Comparison of ENCODE assay signal across 8 cellular contexts in the genomic region with DNA sequence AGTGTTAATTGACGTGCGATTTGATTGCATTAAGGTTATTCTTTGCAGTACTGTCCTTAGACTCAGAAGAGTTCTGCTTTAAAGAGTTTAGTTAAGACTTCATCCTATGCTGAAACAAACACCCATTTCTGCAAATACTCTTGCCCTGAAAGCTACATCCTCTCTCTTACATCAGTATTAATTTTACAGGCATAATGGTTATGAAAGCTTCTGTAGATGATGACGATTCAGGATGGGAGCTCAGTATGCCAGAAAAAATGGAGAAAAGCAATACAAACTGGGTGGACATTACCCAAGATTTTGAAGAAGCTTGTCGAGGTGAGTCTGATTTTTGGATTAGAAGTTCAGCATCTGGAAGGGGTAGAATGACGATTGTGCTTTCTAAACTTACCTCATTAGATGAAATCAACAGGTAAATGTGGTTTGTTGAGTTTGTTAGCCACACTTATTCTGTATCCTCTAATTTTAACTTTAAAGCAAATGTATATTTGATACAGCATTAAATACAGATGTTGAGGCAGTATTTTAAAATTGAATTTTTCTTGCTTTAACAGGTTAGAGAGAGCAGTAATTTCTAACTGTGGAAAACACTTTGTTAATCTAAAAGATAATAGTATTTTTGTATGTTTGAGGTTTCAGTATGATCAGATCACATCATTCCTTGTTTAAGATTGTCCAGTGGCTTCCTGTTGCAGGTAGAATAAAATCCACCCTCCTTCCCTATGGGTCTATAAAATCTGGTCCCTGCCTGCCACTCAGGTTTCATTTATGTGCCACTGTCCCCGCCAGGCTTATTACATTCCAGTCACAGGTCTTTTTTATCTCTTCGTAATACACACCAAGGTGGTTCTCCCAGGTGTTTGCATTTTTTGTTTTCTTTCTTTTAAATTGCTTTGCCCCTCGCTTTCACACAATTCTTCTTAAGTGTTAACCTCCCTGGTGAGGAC. TPM values are rescaled to one million over a fixed set of nuclear protein-coding genes. Genes with fewer than 3 reads are reported as not detected.
A peak's percentile ranks its signal among the peaks of the same experiment; 100 is the strongest.
DNase-seq lines count a peak whose midpoint lies in the region; ATAC-seq and TF ChIP-seq lines count a peak whose summit lies in the region.

No MANE protein-coding gene starts in this region.

- CTCF ChIA-PET in CD8-positive, alpha-beta T cell (lab: Charles Lee) = no interaction called here

- H2AK5ac ChIP-seq in neuronal stem cell (ENCODE audit: low read depth, low read length) = no peak overlapping the region

- H3K27me3 Mint-ChIP-seq in CD8-positive, alpha-beta T cell (ENCODE audit: low read depth) = no peaks in the 10 kb centered on the region

- no peak overlapping the region for H3K4ac ChIP-seq in neuronal stem cell (ENCODE audit: low read length)

- H3K27ac Mint-ChIP-seq in CD8-positive, alpha-beta T cell = peak overlapping the region; percentile 91

- POLR2A ChIA-PET in CD8-positive, alpha-beta T cell (lab: Charles Lee) = interaction anchor here (1.1 kb wide), 1 partner anchor 340 kb away, joined by 3 read pairs; the partner anchor contains the start of gene ISCA1

- no peak for TF ChIP-seq CTCF in CD8-positive, alpha-beta T cell (IDR thresholded peaks at IDR 0.05)
- TF ChIP-seq CTCF in NB4 (IDR thresholded peaks at IDR 0.05; ENCODE audit: low read depth, low read length) (no peak), GM20000 (IDR thresholded peaks at IDR 0.05; ENCODE audit: extremely low read depth, missing control alignments) (no peak)

- peak overlapping the region; percentile 98 for H3K9ac ChIP-seq in endocrine pancreas (ENCODE audit: control insufficient read depth, insufficient read depth, low read length)
- H3K9ac ChIP-seq in neuronal stem cell (ENCODE audit: low read depth, low read length, poor library complexity) = no peak overlapping the region

- no peak overlapping the region for H2BK5ac ChIP-seq in neuronal stem cell (ENCODE audit: low read length)

- H3K4me1 Mint-ChIP-seq in CD8-positive, alpha-beta T cell (ENCODE audit: low read depth) = peaks cover 21% of the 10 kb centered on the region

- no peak overlapping the region for H3K23ac ChIP-seq in neuronal stem cell (ENCODE audit: low read depth, low read length, poor library complexity)

- no peak overlapping the region for H3K14ac ChIP-seq in neuronal stem cell (ENCODE audit: low read length)

- H3K4me3 ChIP-seq in CD8-positive, alpha-beta T cell (ENCODE audit: low read depth, low read length) = peak overlapping the region; percentile 62
- H3K4me3 ChIP-seq in NB4 (ENCODE audit: low read depth, low read length) = peak overlapping the region; percentile 95
- H3K4me3 ChIP-seq in endocrine pancreas (ENCODE audit: control insufficient read depth, insufficient read depth, low read length) = peak overlapping the region; percentile 92
- H3K4me3 ChIP-seq in neuronal stem cell (ENCODE audit: low read length in 2 of 2) = peak overlapping the region; percentile 78 to 100

- peak overlapping the region; percentile 83 for H3K27ac ChIP-seq in CD8-positive, alpha-beta T cell (ENCODE audit: low read depth, low read length)
- H3K27ac ChIP-seq in neuronal stem cell (replicated peaks; ENCODE audit: low read length) = peak overlapping the region; percentile 85

- intact Hi-C loops in CD8-positive, alpha-beta T cell (cut with DNase I, micrococcal nuclease) = loop anchor here (1.0 to 5.0 kb wide), 7 partner anchors 137 to 1960 kb away; partner anchors contain the start of genes HNRNPK (in 2 of the 2), RMI1 (in 2 of the 2), AGTPBP1 (in 1 of the 2) and ISCA1 (in 1 of the 2)
- intact Hi-C loops in posterior cingulate gyrus (cut with DNase I) = no loop called here

- peak overlapping the region; percentile 70 for H3K4me2 ChIP-seq in neuronal stem cell (ENCODE audit: insufficient read depth, low read length, poor library complexity, severe bottlenecking)

- no peak for ATAC-seq in CD8-positive, alpha-beta T cell
- ATAC-seq in GM21576 (IDR thresholded peaks at IDR 0.05; ENCODE audit: unreplicated experiment) = no peak

- no peak overlapping the region for H2BK15ac ChIP-seq in neuronal stem cell (ENCODE audit: low read length)

- DNase-seq in CD8-positive, alpha-beta T cell = no peak
- no peak for DNase-seq in NB4 (ENCODE audit: low read depth)
- DNase-seq in neuronal stem cell (ENCODE audit: low spot score) = no peak
- DNase-seq in effector CD8-positive, alpha-beta T cell (lab: John Stamatoyannopoulos, UW) = no peak
- no peak for DNase-seq in posterior cingulate gyrus
- no peak for DNase-seq in GM20000 (ENCODE audit: low spot score)

- H4K91ac ChIP-seq in neuronal stem cell (ENCODE audit: low read depth, low read length, poor library complexity) = no peak overlapping the region

- H3K4me3 Mint-ChIP-seq in CD8-positive, alpha-beta T cell = peak overlapping the region; percentile 89

- H3K36me3 Mint-ChIP-seq in CD8-positive, alpha-beta T cell = peaks cover 18% of the 10 kb centered on the region

- no peak overlapping the region for H3K18ac ChIP-seq in neuronal stem cell (ENCODE audit: low read length)

- no peaks in the 10 kb centered on the region for H3K9me3 Mint-ChIP-seq in CD8-positive, alpha-beta T cell

- H3K9me3 ChIP-seq in CD8-positive, alpha-beta T cell (ENCODE audit: low read length) = no peaks in the 10 kb centered on the region
- H3K9me3 ChIP-seq in endocrine pancreas (ENCODE audit: control insufficient read depth, low read length) = no peaks in the 10 kb centered on the region
- no peaks in the 10 kb centered on the region for H3K9me3 ChIP-seq in neuronal stem cell (replicated peaks in 1 of 2; ENCODE audit: control insufficient read depth in 2 of 2, insufficient read depth in 1 of 2, low read depth in 1 of 2, low read length in 2 of 2)

- no peak overlapping the region for H2BK12ac ChIP-seq in neuronal stem cell (ENCODE audit: low read length)

- no peak overlapping the region for H2BK120ac ChIP-seq in neuronal stem cell (ENCODE audit: low read depth, low read length)

- no peak overlapping the region for H4K8ac ChIP-seq in neuronal stem cell (ENCODE audit: low read depth, low read length)

- WGBS in neuronal stem cell (ENCODE audit: extremely low coverage in 2 of 2, insufficient read length in 2 of 2, insufficient replicate concordance in 1 of 2), 2 donors = no CpG with 5 or more reads among the region's 8 CpGs

- peaks cover 34% of the 10 kb centered on the region for H3K4me1 ChIP-seq in CD8-positive, alpha-beta T cell (ENCODE audit: insufficient read depth, low read length)
- H3K4me1 ChIP-seq in endocrine pancreas (ENCODE audit: control insufficient read depth, insufficient read depth, low read length) (peaks cover 15% of the 10 kb centered on the region), neuronal stem cell (ENCODE audit: control insufficient read depth in 2 of 2, insufficient read depth in 1 of 2, low read depth in 1 of 2, low read length in 2 of 2) (peaks cover 2 to 5% of the 10 kb centered on the region in 2 donors)

- no peaks in the 10 kb centered on the region for H3K27me3 ChIP-seq in CD8-positive, alpha-beta T cell (ENCODE audit: insufficient read depth, low read length)
- H3K27me3 ChIP-seq in endocrine pancreas (ENCODE audit: control insufficient read depth, insufficient read depth, low read length) = no peaks in the 10 kb centered on the region
- H3K27me3 ChIP-seq in neuronal stem cell (ENCODE audit: control insufficient read depth in 3 of 3, insufficient read depth in 3 of 3, low read depth in 1 of 3, low read length in 3 of 3) = no peaks in the 10 kb centered on the region

- H3K36me3 ChIP-seq in CD8-positive, alpha-beta T cell (ENCODE audit: insufficient read depth, low read length) = no peaks in the 10 kb centered on the region
- H3K36me3 ChIP-seq in endocrine pancreas (ENCODE audit: control insufficient read depth, insufficient read depth, low read length) = no peaks in the 10 kb centered on the region
- peaks cover 11 to 49% of the 10 kb centered on the region in 2 donors for H3K36me3 ChIP-seq in neuronal stem cell (replicated peaks in 1 of 2; ENCODE audit: control insufficient read depth in 2 of 2, insufficient read depth in 2 of 2, low read length in 2 of 2)

- H2AFZ ChIP-seq in neuronal stem cell (ENCODE audit: low read length) = peak overlapping the region; percentile 94

- peaks cover 2% of the 10 kb centered on the region for H3K79me1 ChIP-seq in neuronal stem cell (ENCODE audit: low read depth, low read length)

- TF ChIP-seq POLR2A in NB4 (IDR thresholded peaks at IDR 0.05; ENCODE audit: extremely low read depth, insufficient read length) = no peak

RNA-seq across cellular contexts. Expression of gene NAA35, which starts 1.3 kb away (rescaled TPM):
- total RNA-seq in CD8-positive, alpha-beta T cell = 10 to 100 TPM; 19.8 to 24.0 TPM
- 29.1 TPM for polyA plus RNA-seq in neuronal stem cell (2013, experiment 1 of 2)
- 29.0 TPM for polyA plus RNA-seq in neuronal stem cell (2013, experiment 2 of 2)
